In genomic region chr6:82589509-82590206, GRCh38 we compare ENCODE assay signal across 8 cellular contexts.
DNase-seq lines count a peak whose midpoint lies in the region; ATAC-seq and TF ChIP-seq lines count a peak whose summit lies in the region.

No MANE protein-coding gene starts in this region.

- WGBS in heart left ventricle, 4 donors, result 42 to 55% (median 46%) methylated on average over 5 of the region's 5 CpGs

- no peaks in the 10 kb centered on the region for H3K9me3 ChIP-seq in heart left ventricle

- ATAC-seq in HG02885 (IDR thresholded peaks at IDR 0.05; ENCODE audit: poor library complexity, unreplicated experiment) (peak; percentile 81), esophagus mucosa (peak; percentile 35), HG03097 (IDR thresholded peaks at IDR 0.05; ENCODE audit: low FRiP score, unreplicated experiment) (no peak), heart left ventricle (no peak)

- TF ChIP-seq CTCF in GM13976 (IDR thresholded peaks at IDR 0.05; ENCODE audit: borderline replicate concordance, control extremely low read depth, extremely low read depth, insufficient read depth, missing control alignments) (no peak), heart left ventricle (IDR thresholded peaks at IDR 0.05) (no peak)

- TF ChIP-seq POLR2A in heart left ventricle (IDR thresholded peaks at IDR 0.05), result no peak

- no peak overlapping the region for H3K27ac ChIP-seq in heart left ventricle

- peaks cover 0 to 2% (median 0%) of the 10 kb centered on the region in 12 donors for H3K4me1 ChIP-seq in heart left ventricle

- intact Hi-C loops in heart left ventricle (cut with DNase I), result no loop called here

- no peak overlapping the region for H3K4me3 ChIP-seq in heart left ventricle

- no peaks in the 10 kb centered on the region for H3K27me3 ChIP-seq in heart left ventricle

- DNase-seq in 8988T (peak; percentile 16), GM13976 (ENCODE audit: low spot score) (peak; percentile 22), NCI-H460 (ENCODE audit: extremely low read depth, low read depth) (peak; percentile 3), heart left ventricle (no peak)
- DNase-seq in stimulated activated CD4-positive, alpha-beta T cell treated with anti-CD3 and anti-CD28 coated beads, Interleukin-15, amount 100 ng/mL, for 24 hours, result no peak

- in situ Hi-C loops in GM13976 (cut with MboI; ENCODE audit: low sequenced_read_pairs, unreplicated experiment), result no loop called here

- H3K36me3 ChIP-seq in heart left ventricle, result no peaks in the 10 kb centered on the region

Comparison
In these comparisons a context has a peak if more than half of its experiments do, and no peak if none do; other contexts are left out.
1. DNase-seq: peak in 8988T (single experiment), GM13976 (single experiment) and NCI-H460 (single experiment); none in stimulated activated CD4-positive, alpha-beta T cell treated with anti-CD3 and anti-CD28 coated beads, Interleukin-15, amount 100 ng/mL, for 24 hours (single experiment) and heart left ventricle (0 of 5).
2. ATAC-seq: peak in HG02885 (single experiment) and esophagus mucosa (single experiment); none in HG03097 (single experiment) and heart left ventricle (0 of 4).